ENCODE assay signal across 20 cellular contexts in the genomic region with DNA sequence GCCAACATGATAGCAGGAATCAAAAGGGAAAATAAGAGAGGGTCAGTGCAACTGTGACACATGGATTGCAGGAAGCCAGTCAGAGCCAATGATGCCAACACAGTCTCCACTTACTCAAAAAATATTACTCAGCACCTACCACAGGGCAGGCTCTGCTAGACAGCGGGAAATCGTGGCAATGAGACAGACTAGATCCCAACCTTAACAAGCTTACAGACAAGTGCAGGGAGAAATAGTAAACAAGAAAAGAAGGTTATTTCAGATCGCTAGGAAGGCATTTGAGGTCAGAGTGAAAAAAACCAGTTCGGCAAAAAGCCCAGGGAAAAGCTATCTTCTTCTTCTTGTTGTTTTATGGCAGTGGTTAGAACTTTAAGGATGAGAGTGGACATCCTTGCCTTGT. TPM values are rescaled to one million over a fixed set of nuclear protein-coding genes. Genes with fewer than 3 reads are reported as not detected.
DNase-seq lines count a peak whose midpoint lies in the region; ATAC-seq, FAIRE-seq and TF ChIP-seq lines count a peak whose summit lies in the region.
"Had no signal": no experiment of that assay in that cellular context is flagged by ENCODE, and none has a peak within 500 bp of the region (broad histone marks: within the 10 kb centered on the region; RNA-seq: fewer than 3 reads in every experiment).

No MANE protein-coding gene starts in this region.

- no peak for TF ChIP-seq CTCF in astrocyte (IDR thresholded peaks at IDR 0.05; ENCODE audit: insufficient read depth, low read depth, low read length)
- no peak for TF ChIP-seq CTCF in CD4-positive, alpha-beta T cell (IDR thresholded peaks at IDR 0.05)

- no peak overlapping the region for H3K27ac ChIP-seq in astrocyte (ENCODE audit: low read depth, low read length)
- no peak overlapping the region for H3K27ac ChIP-seq in CD4-positive, alpha-beta T cell (ENCODE audit: low read depth, low read length)
- H3K27ac ChIP-seq: body of pancreas, dorsolateral prefrontal cortex, SJCRH30 had no signal

- H3K27me3 ChIP-seq in astrocyte (ENCODE audit: insufficient read depth, low read length): no peaks in the 10 kb centered on the region
- H3K27me3 ChIP-seq in CD4-positive, alpha-beta T cell (ENCODE audit: control insufficient read depth, insufficient read depth, low read length): no peaks in the 10 kb centered on the region
- H3K27me3 ChIP-seq: body of pancreas, dorsolateral prefrontal cortex, SJCRH30 had no signal

- H3K27me3 Mint-ChIP-seq in astrocyte (ENCODE audit: low read depth, unreplicated experiment): peaks cover 4% of the 10 kb centered on the region
- H3K27me3 Mint-ChIP-seq in CD4-positive, alpha-beta T cell: no peaks in the 10 kb centered on the region
- H3K27me3 Mint-ChIP-seq: activated naive CD4-positive, alpha-beta T cell treated with anti-CD3 and anti-CD28 coated beads, Interleukin-2, amount 10 ng/mL, durations not matched to agents 7 days and 5 days; stimulated activated naive CD8-positive, alpha-beta T cell treated with anti-CD3 and anti-CD28 coated beads, Interleukin-15, Interleukin-2, amounts not matched to agents 100 ng/mL and 50 ng/mL, for 24 hours had no signal

- intact Hi-C loops in CD4-positive, alpha-beta T cell (cut with DNase I, micrococcal nuclease): no loop called here

- H3K9me3 Mint-ChIP-seq in astrocyte (ENCODE audit: unreplicated experiment): peaks cover 3% of the 10 kb centered on the region
- H3K9me3 Mint-ChIP-seq in CD4-positive, alpha-beta T cell: no peaks in the 10 kb centered on the region
- H3K9me3 Mint-ChIP-seq: stimulated activated naive CD8-positive, alpha-beta T cell treated with anti-CD3 and anti-CD28 coated beads, Interleukin-15, Interleukin-2, amounts not matched to agents 100 ng/mL and 50 ng/mL, for 24 hours had no signal

- peaks cover 25% of the 10 kb centered on the region for H3K4me1 Mint-ChIP-seq in astrocyte (ENCODE audit: low read depth, unreplicated experiment)
- H3K4me1 Mint-ChIP-seq in CD4-positive, alpha-beta T cell (ENCODE audit: low read depth): peaks cover 35% of the 10 kb centered on the region

- H3K9ac ChIP-seq in astrocyte (ENCODE audit: low read length): no peak overlapping the region

- no peak overlapping the region for H2AFZ ChIP-seq in astrocyte (ENCODE audit: low read depth, low read length)

- no peak overlapping the region for H3K4me2 ChIP-seq in astrocyte (ENCODE audit: low read length)

- POLR2A ChIA-PET in CD4-positive, alpha-beta T cell (lab: Charles Lee): interaction anchor here (0.6 kb wide), 1 partner anchor 73 kb away, joined by 3 read pairs; no protein-coding TSS in a partner anchor

- H3K79me2 ChIP-seq in astrocyte (ENCODE audit: insufficient read depth, low read length): no peaks in the 10 kb centered on the region

- no peak overlapping the region for H3K4me3 Mint-ChIP-seq in astrocyte (ENCODE audit: unreplicated experiment)
- H3K4me3 Mint-ChIP-seq in CD4-positive, alpha-beta T cell: no peak overlapping the region
- H3K4me3 Mint-ChIP-seq: activated naive CD4-positive, alpha-beta T cell treated with anti-CD3 and anti-CD28 coated beads, Interleukin-2, amount 10 ng/mL, durations not matched to agents 7 days and 5 days; stimulated activated naive CD8-positive, alpha-beta T cell treated with anti-CD3 and anti-CD28 coated beads, Interleukin-15, Interleukin-2, amounts not matched to agents 100 ng/mL and 50 ng/mL, for 24 hours had no signal

- peak; percentile 75 for FAIRE-seq in H54 (lab: Jason Lieb, UNC)
- no peak for FAIRE-seq in astrocyte (lab: Jason Lieb, UNC)

- no peaks in the 10 kb centered on the region for H3K36me3 Mint-ChIP-seq in astrocyte (ENCODE audit: low read depth, unreplicated experiment)
- H3K36me3 Mint-ChIP-seq in CD4-positive, alpha-beta T cell (ENCODE audit: low read depth): no peaks in the 10 kb centered on the region

- peaks cover 11% of the 10 kb centered on the region for H4K20me1 ChIP-seq in astrocyte (ENCODE audit: insufficient read depth, low read length)

- no peaks in the 10 kb centered on the region for H3K36me3 ChIP-seq in astrocyte (ENCODE audit: insufficient read depth, low read length)
- H3K36me3 ChIP-seq: SJCRH30 had no signal

- peaks cover 3% of the 10 kb centered on the region for H3K9me3 ChIP-seq in astrocyte (ENCODE audit: insufficient read depth, low read depth, low read length)
- H3K9me3 ChIP-seq in CD4-positive, alpha-beta T cell (ENCODE audit: control insufficient read depth, low read length): no peaks in the 10 kb centered on the region
- H3K9me3 ChIP-seq: body of pancreas, SJCRH30 had no signal

- no peak overlapping the region for H3K27ac Mint-ChIP-seq in astrocyte (ENCODE audit: unreplicated experiment)
- no peak overlapping the region for H3K27ac Mint-ChIP-seq in CD4-positive, alpha-beta T cell
- H3K27ac Mint-ChIP-seq: activated naive CD4-positive, alpha-beta T cell treated with anti-CD3 and anti-CD28 coated beads, Interleukin-2, amount 10 ng/mL, durations not matched to agents 7 days and 5 days; stimulated activated naive CD8-positive, alpha-beta T cell treated with anti-CD3 and anti-CD28 coated beads, Interleukin-15, Interleukin-2, amounts not matched to agents 100 ng/mL and 50 ng/mL, for 24 hours had no signal

- H3K4me3 ChIP-seq in astrocyte (ENCODE audit: insufficient read depth, low read depth, low read length): no peak overlapping the region
- H3K4me3 ChIP-seq: body of pancreas, dorsolateral prefrontal cortex, SJCRH30 had no signal

- H3K4me1 ChIP-seq in astrocyte (ENCODE audit: insufficient read depth, low read length): peaks cover 12% of the 10 kb centered on the region

- CTCF ChIA-PET in CD4-positive, alpha-beta T cell (lab: Charles Lee): no interaction called here

- peak; percentile 63 for DNase-seq in A172 (ENCODE audit: low spot score)
- DNase-seq in H54 (ENCODE audit: insufficient read length, low spot score): peak; percentile 85
- DNase-seq in astrocyte (ENCODE audit: low read depth): peak; percentile 13
- DNase-seq in kidney glomerular epithelial cell (lab: John Stamatoyannopoulos, UW): peak; percentile 31
- no peak for DNase-seq in T-helper 1 cell
- no peak for DNase-seq in GM03348 (ENCODE audit: low spot score)
- no peak for DNase-seq in OCI-M1 (lab: John Stamatoyannopoulos, UW)
- no peak for DNase-seq in CD4-positive, alpha-beta T cell
- DNase-seq: activated CD4-positive, alpha-beta T cell treated with anti-CD3 and anti-CD28 coated beads for 48 hours; activated naive CD4-positive, alpha-beta T cell treated with anti-CD3 and anti-CD28 coated beads, Interleukin-2, amount 10 ng/mL, durations not matched to agents 7 days and 5 days; body of pancreas; NCI-H1694 treated with DMSO at 0.1 percent for 48 hours; posterior cingulate gyrus; SJCRH30; stimulated activated CD4-positive, alpha-beta T cell treated with anti-CD3 and anti-CD28 coated beads, Interleukin-15, amount 100 ng/mL, for 24 hours; T1000 had no signal

- ATAC-seq in CD4-positive, alpha-beta T cell (ENCODE audit: poor library complexity): no peak
- ATAC-seq: body of pancreas, left lobe of liver had no signal

- no peak for TF ChIP-seq POLR2A in H54 (IDR thresholded peaks at IDR 0.05; ENCODE audit: low read depth, low read length)

RNA-seq across cellular contexts. Expression of a gene that starts 45.2 kb away (rescaled TPM):
- total RNA-seq in A172 (2014; rRNA removed; shearing (Covaris generic)): 0.02 TPM in 1 of 2 replicates, not detected in the other
- not detected in 2 replicates for total RNA-seq in astrocyte
- under 1 TPM in 1 of 2 experiments, not detected in 1; 0.03 TPM for total RNA-seq in CD4-positive, alpha-beta T cell
- total RNA-seq: body of pancreas, H4, left lobe of liver, SJCRH30 had no signal

RNA-seq across cellular contexts. Expression of a gene that starts 53.4 kb away (rescaled TPM):
- 4.1 and 6.3 TPM in 2 replicates for total RNA-seq in A172 (2014; rRNA removed; shearing (Covaris generic))
- total RNA-seq in astrocyte: 7.4 and 7.8 TPM in 2 replicates
- total RNA-seq in CD4-positive, alpha-beta T cell: 1 to 10 TPM; 1.6 to 1.8 TPM

Comparison
In these comparisons a context has a peak if more than half of its experiments do, and no peak if none do; other contexts are left out.
1. DNase-seq: peak in A172 (single experiment), H54 (single experiment), astrocyte (single experiment) and kidney glomerular epithelial cell (single experiment); none in T-helper 1 cell (0 of 5), GM03348 (single experiment), OCI-M1 (single experiment) and CD4-positive, alpha-beta T cell (0 of 10).